ENCODE assay signal across 8 cellular contexts in the genomic region with DNA sequence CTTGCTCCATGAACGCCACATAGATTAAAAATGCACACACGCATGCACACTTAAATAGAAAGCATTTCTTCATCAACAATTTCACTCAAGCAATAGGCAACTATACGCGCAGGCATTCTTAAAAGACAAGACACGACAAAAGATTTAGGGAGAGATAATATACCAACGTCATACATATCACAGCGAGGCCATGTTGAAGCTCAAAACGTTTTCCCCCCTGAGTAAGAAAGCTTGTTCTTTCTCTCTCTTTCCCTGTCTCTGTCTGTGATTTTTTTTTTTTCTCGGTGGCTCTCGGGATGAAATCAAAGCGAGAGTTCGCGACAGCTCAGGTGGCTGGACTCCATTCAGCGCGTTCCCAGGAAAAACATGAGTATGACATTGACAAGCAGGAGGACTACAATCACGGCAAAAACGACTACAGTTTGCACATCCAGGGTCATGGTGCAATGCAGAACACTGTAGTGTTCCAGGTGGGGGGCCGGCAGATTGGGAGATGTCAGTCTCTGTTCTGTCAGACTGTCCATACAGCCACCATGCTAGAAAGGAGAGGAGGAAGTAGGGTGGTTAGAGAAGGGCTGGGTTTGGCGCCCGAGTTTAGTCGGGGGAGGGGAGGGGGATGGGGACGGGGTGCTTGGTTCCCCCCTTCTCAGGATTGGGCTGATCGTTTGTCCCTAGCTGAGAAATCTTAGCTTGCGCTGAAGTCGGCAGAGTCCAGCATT. TPM values are rescaled to one million over a fixed set of nuclear protein-coding genes. Genes with fewer than 3 reads are reported as not detected.
DNase-seq lines count a peak whose midpoint lies in the region; ATAC-seq, FAIRE-seq and TF ChIP-seq lines count a peak whose summit lies in the region.

No MANE protein-coding gene starts in this region.

- TF ChIP-seq EP300 in H1 (IDR thresholded peaks at IDR 0.05; ENCODE audit: borderline replicate concordance in 1 of 2, low read depth in 2 of 2, low read length in 2 of 2), result no peak

- intact Hi-C loops in activated B cell treated with CpG ODN at 0.5 μM for 24 hours (cut with micrococcal nuclease), result loop anchor here (2.0 to 10.0 kb wide), 3 partner anchors 403 to 1781 kb away; partner anchors contain the start of genes LAS1L, MTMR8 and SPIN4
- intact Hi-C loops in naive thymus-derived CD4-positive, alpha-beta T cell (cut with micrococcal nuclease), result loop anchor here (1.0 to 10.0 kb wide), 5 partner anchors 193 to 1780 kb away; partner anchors contain the start of genes LAS1L (in 2 of the 2), MTMR8 (in 1 of the 2), SPIN4 (in 1 of the 2) and ZC3H12B (in 1 of the 2)

- H3K4ac ChIP-seq in H1 (replicated peaks; ENCODE audit: insufficient read length, low read depth, low read length), result no peak overlapping the region

- H3K36me3 ChIP-seq in BE2C (no peaks in the 10 kb centered on the region), H1 (ENCODE audit: control insufficient read depth in 2 of 4, insufficient read depth in 4 of 4, low read length in 3 of 4) (peaks cover 0 to under 1% (median 0%) of the 10 kb centered on the region in 4 experiments; a peak in 1 of 8 replicates), urinary bladder (ENCODE audit: insufficient read depth) (no peaks in the 10 kb centered on the region)
- peaks cover 0 to 3% (median 0%) of the 10 kb centered on the region in 3 experiments for H3K36me3 ChIP-seq in naive thymus-derived CD4-positive, alpha-beta T cell (ENCODE audit: control insufficient read depth in 2 of 3, insufficient read depth in 3 of 3, low read length in 3 of 3)

- no peak overlapping the region for H2AK5ac ChIP-seq in H1 (ENCODE audit: low read depth, low read length)

- H3K27me3 ChIP-seq in BE2C (no peaks in the 10 kb centered on the region), H1 (replicated peaks in 1 of 4; ENCODE audit: control insufficient read depth in 3 of 4, extremely low read depth in 1 of 4, insufficient read depth in 3 of 4, low read length in 3 of 4) (no peaks in the 10 kb centered on the region)
- H3K27me3 ChIP-seq in naive thymus-derived CD4-positive, alpha-beta T cell (ENCODE audit: control insufficient read depth in 2 of 2, insufficient read depth in 2 of 2, low read length in 2 of 2), result no peaks in the 10 kb centered on the region

- POLR2A ChIA-PET in activated B cell treated with CpG ODN at 0.5 μM for 24 hours (lab: Charles Lee), result interaction anchor here (1.3 to 1.8 kb wide), 3 partner anchors 9 to 403 kb away, joined by 3 to 11 read pairs (median 5); partner anchors contain the start of gene SPIN4
- POLR2A ChIA-PET in H1 (lab: Charles Lee; ENCODE audit: partially characterized antibody), result interaction anchor here (1.9 kb wide), 2 partner anchors 10 to 30 kb away, joined by 7 to 12 read pairs; partner anchors contain the start of gene ARHGEF9
- POLR2A ChIA-PET in naive thymus-derived CD4-positive, alpha-beta T cell (lab: Charles Lee), result interaction anchor here (0.6 to 1.4 kb wide), 5 partner anchors 8 to 1327 kb away, joined by 3 to 5 read pairs (median 4); no protein-coding TSS in a partner anchor

- no peak for TF ChIP-seq RAD21 in H1 (IDR thresholded peaks at IDR 0.05 in 1 of 2, conservative IDR thresholded peaks at IDR 0.05 in 1 of 2; ENCODE audit: low read depth in 2 of 2, low read length in 2 of 2)

- H3K4me1 ChIP-seq in BE2C (no peaks in the 10 kb centered on the region), H1 (replicated peaks in 1 of 4; ENCODE audit: control insufficient read depth in 3 of 4, insufficient read depth in 4 of 4, low read length in 3 of 4) (peaks cover 0 to 9% (median 5%) of the 10 kb centered on the region in 4 experiments; a peak in 5 of 7 replicates), urinary bladder (ENCODE audit: insufficient read depth) (no peaks in the 10 kb centered on the region)
- H3K4me1 ChIP-seq in naive thymus-derived CD4-positive, alpha-beta T cell (ENCODE audit: control insufficient read depth in 2 of 2, insufficient read depth in 2 of 2, low read length in 2 of 2), result peaks cover 0 to 4% of the 10 kb centered on the region in 2 donors

- CTCF ChIA-PET in activated B cell treated with CpG ODN at 0.5 μM for 24 hours (lab: Charles Lee) (no interaction called here), H1 (lab: Charles Lee; ENCODE audit: partially characterized antibody) (interaction anchor here (0.5 to 1.2 kb wide), 2 partner anchors 15 to 30 kb away, joined by 3 to 4 read pairs; no protein-coding TSS in a partner anchor)
- CTCF ChIA-PET in naive thymus-derived CD4-positive, alpha-beta T cell (lab: Charles Lee), result no interaction called here

- no peaks in the 10 kb centered on the region for H3K9me3 ChIP-seq in BE2C
- no peaks in the 10 kb centered on the region for H3K9me3 ChIP-seq in H1 (ENCODE audit: insufficient read depth in 2 of 2, low read depth in 1 of 2, low read length in 1 of 2)
- H3K9me3 ChIP-seq in naive thymus-derived CD4-positive, alpha-beta T cell (ENCODE audit: control insufficient read depth in 2 of 3, low read length in 3 of 3), result no peaks in the 10 kb centered on the region

- no peaks in the 10 kb centered on the region for H3K27me3 Mint-ChIP-seq in activated B cell treated with CpG ODN at 0.5 μM for 24 hours
- no peaks in the 10 kb centered on the region for H3K27me3 Mint-ChIP-seq in naive thymus-derived CD4-positive, alpha-beta T cell

- no peak overlapping the region for H3K14ac ChIP-seq in H1 (ENCODE audit: insufficient read length)

- peaks cover 0 to 49% of the 10 kb centered on the region in 2 experiments; a peak in 3 of 4 replicates for H3K79me2 ChIP-seq in H1 (ENCODE audit: control insufficient read depth in 1 of 2, insufficient read depth in 2 of 2, low read length in 2 of 2)

- no peak overlapping the region for H4K91ac ChIP-seq in H1 (replicated peaks; ENCODE audit: insufficient read length, low read length)

- no peak overlapping the region for H3K23ac ChIP-seq in H1 (ENCODE audit: insufficient read length)

- no peak overlapping the region for H2BK12ac ChIP-seq in H1 (ENCODE audit: low read depth, low read length)

- peak overlapping the region; percentile 98 for H3K27ac Mint-ChIP-seq in activated B cell treated with CpG ODN at 0.5 μM for 24 hours
- H3K27ac Mint-ChIP-seq in naive thymus-derived CD4-positive, alpha-beta T cell, result peak overlapping the region; percentile 93 to 99 (median 97)

- peaks cover 0 to 4% of the 10 kb centered on the region in 2 experiments for H4K20me1 ChIP-seq in H1 (replicated peaks in 1 of 2; ENCODE audit: control insufficient read depth in 1 of 2, insufficient read depth in 2 of 2, low read length in 2 of 2)

- no peak overlapping the region for H4K5ac ChIP-seq in H1 (ENCODE audit: insufficient read length, low read depth, low read length)

- H3K36me3 Mint-ChIP-seq in activated B cell treated with CpG ODN at 0.5 μM for 24 hours (ENCODE audit: low read depth), result peaks cover 6% of the 10 kb centered on the region
- H3K36me3 Mint-ChIP-seq in naive thymus-derived CD4-positive, alpha-beta T cell, result peaks cover 0 to 6% (median 0%) of the 10 kb centered on the region in 5 donors

- DNase-seq in BE2C (no peak), HT1080 (ENCODE audit: low read depth) (peak; percentile 11), activated B cell treated with CpG ODN at 0.5 μM for 24 hours (no peak), H1 (ENCODE audit: low read depth in 1 of 2, low spot score in 2 of 2) (no peak)
- DNase-seq in naive thymus-derived CD4-positive, alpha-beta T cell, result peak in 8 of 9 donors; percentile 11 to 48 (median 39)

- H2BK120ac ChIP-seq in H1 (replicated peaks; ENCODE audit: low read depth, low read length), result no peak overlapping the region

- no peak for FAIRE-seq in H1 (lab: Jason Lieb, UNC)

- no peaks in the 10 kb centered on the region for H3K79me1 ChIP-seq in H1 (ENCODE audit: low read depth, low read length)

- H3K27ac ChIP-seq in H1 (ENCODE audit: low read depth, low read length) (peak overlapping the region; percentile 91; the same call in 1 of the 2 replicates), urinary bladder (ENCODE audit: low read depth) (peak overlapping the region; percentile 96)
- H3K27ac ChIP-seq in naive thymus-derived CD4-positive, alpha-beta T cell (ENCODE audit: low read depth, low read length), result peak overlapping the region; percentile 83

- peak overlapping the region; percentile 78 for H3K4me3 ChIP-seq in BE2C (ENCODE audit: low read depth, low read length)
- H3K4me3 ChIP-seq in H1 (ENCODE audit: extremely low read depth in 1 of 4, insufficient read depth in 2 of 4, low read depth in 3 of 4, low read length in 4 of 4), result peak overlapping the region; percentile 65 to 75 (median 70)
- H3K4me3 ChIP-seq in naive thymus-derived CD4-positive, alpha-beta T cell (ENCODE audit: low read length), result peak overlapping the region; percentile 91
- H3K4me3 ChIP-seq in urinary bladder (ENCODE audit: low read depth, low read length), result peak overlapping the region; percentile 60

- no peaks in the 10 kb centered on the region for H3K9me3 Mint-ChIP-seq in activated B cell treated with CpG ODN at 0.5 μM for 24 hours
- peaks cover 0 to 3% (median 0%) of the 10 kb centered on the region in 11 donors for H3K9me3 Mint-ChIP-seq in naive thymus-derived CD4-positive, alpha-beta T cell

- peak; percentile 33 for ATAC-seq in GM19397 (IDR thresholded peaks at IDR 0.05; ENCODE audit: unreplicated experiment)
- ATAC-seq in activated B cell treated with CpG ODN at 0.5 μM for 24 hours (ENCODE audit: low read depth), result peak; percentile 47
- peak; percentile 52 for ATAC-seq in naive thymus-derived CD4-positive, alpha-beta T cell
- ATAC-seq in HG03097 (IDR thresholded peaks at IDR 0.05; ENCODE audit: low FRiP score, unreplicated experiment), result no peak

- H4K8ac ChIP-seq in H1 (ENCODE audit: extremely low read depth, insufficient read depth, low read length), result no peak overlapping the region

- H2AFZ ChIP-seq in H1 (ENCODE audit: low read length), result no peak overlapping the region

- H2BK5ac ChIP-seq in H1 (ENCODE audit: low read depth, low read length), result 0 out of 2 replicates have a peak overlapping the region, but pooled peaks have one; percentile 66

- no peak overlapping the region for H2BK20ac ChIP-seq in H1 (ENCODE audit: low read length)

- peaks cover 3% of the 10 kb centered on the region; the same call in 1 of the 2 replicates for H3K23me2 ChIP-seq in H1 (ENCODE audit: low read depth, low read length)

- H3K56ac ChIP-seq in H1 (replicated peaks; ENCODE audit: insufficient read length, low read depth, low read length), result peak overlapping the region; percentile 92

- H3K4me1 Mint-ChIP-seq in activated B cell treated with CpG ODN at 0.5 μM for 24 hours, result peaks cover 25% of the 10 kb centered on the region
- H3K4me1 Mint-ChIP-seq in naive thymus-derived CD4-positive, alpha-beta T cell, result peaks cover 11 to 50% (median 31%) of the 10 kb centered on the region in 7 donors

- no peak overlapping the region for H2BK15ac ChIP-seq in H1 (ENCODE audit: low read length)

- 27% methylated on average over 9 of the region's 25 CpGs; no CpG with 5 or more reads in 1 of the 2 experiments for WGBS in H1 (ENCODE audit: extremely low coverage in 1 of 2, insufficient coverage in 1 of 2, insufficient read length in 1 of 2, insufficient replicate concordance in 2 of 2, low coverage in 1 of 2, low lambda C conversion rate in 2 of 2, missing lambda C conversion rate in 1 of 2), 2 experiments
- under 1% methylated on average over 25 of the region's 25 CpGs for WGBS in urinary bladder

- H3K9ac ChIP-seq in H1 (replicated peaks in 1 of 4; ENCODE audit: extremely low read depth in 1 of 4, low read depth in 3 of 4, low read length in 3 of 4), result peak overlapping the region; percentile 73 to 90 (median 78); a peak in 6 of 7 replicates

- H3K18ac ChIP-seq in H1 (ENCODE audit: extremely low read depth, low read length), result no peak overlapping the region; the same call in 1 of the 2 replicates

- TF ChIP-seq POLR2A in H1 (IDR thresholded peaks at IDR 0.05; ENCODE audit: control extremely low read depth in 1 of 2, low read depth in 2 of 2, low read length in 2 of 2), result 0 out of 3 replicates have a peak, but pooled peaks of 1 of the 2 experiments have one; percentile 6

- TF ChIP-seq CTCF in BE2C (IDR thresholded peaks at IDR 0.05; ENCODE audit: low read depth, low read length) (no peak), activated B cell treated with CpG ODN at 0.5 μM for 24 hours (IDR thresholded peaks at IDR 0.05) (no peak), H1 (IDR thresholded peaks at IDR 0.05; ENCODE audit: control extremely low read depth in 1 of 3, insufficient read depth in 1 of 3, low read depth in 1 of 3, low read length in 3 of 3) (no peak)

- H3K4me3 Mint-ChIP-seq in activated B cell treated with CpG ODN at 0.5 μM for 24 hours, result peak overlapping the region; percentile 99
- peak overlapping the region; percentile 96 to 99 (median 98) for H3K4me3 Mint-ChIP-seq in naive thymus-derived CD4-positive, alpha-beta T cell

- peak overlapping the region; percentile 79 to 93 for H3K4me2 ChIP-seq in H1 (ENCODE audit: insufficient read depth in 1 of 2, low read depth in 2 of 2, low read length in 2 of 2)

RNA-seq across cellular contexts. Expression of gene ARHGEF9, which starts 30.7 kb away (rescaled TPM):
- 14.9 TPM for polyA plus RNA-seq in BE2C (2012; ENCODE audit: insufficient read depth, insufficient read length, low read depth)
- total RNA-seq in HT1080 (2014; rRNA removed; shearing (Covaris generic)), result 10.3 and 12.1 TPM in 2 replicates
- 8.3 and 11.4 TPM in 2 replicates for polyA plus RNA-seq in HT1080 (2015; cell fraction: cytosol; rRNA removed)
- 19.7 and 22.9 TPM in 2 replicates for polyA plus RNA-seq in HT1080 (2015; cell fraction: nucleus; rRNA removed)
- total RNA-seq in activated B cell treated with CpG ODN at 0.5 μM for 24 hours (20.5 and 25.1 TPM in 2 replicates), urinary bladder (26.6 TPM)
- 28.7 and 37.1 TPM in 2 replicates for total RNA-seq in H1 (2021; fragmentation: NEBNext Ultra II Directional; extraction: Animal tissue kit (Norgen Biotek cat#: 25700))
- polyA plus RNA-seq in H1 (2011; rRNA removed) (27.3 and 31.8 TPM in 2 replicates), urinary bladder (32.2 TPM)
- 38.8 TPM for polyA plus RNA-seq in H1 (2011; cell fraction: cytosol; rRNA removed)
- polyA plus RNA-seq in H1 (2011; cell fraction: nucleus; rRNA removed), result 36.6 TPM
- polyA plus RNA-seq in H1 (2012, experiment 1 of 2), result 39.1 to 45.2 TPM (median 41.4 TPM) in 4 replicates
- 15.0 TPM for polyA plus RNA-seq in H1 (2012, experiment 2 of 2)
- polyA plus RNA-seq in H1 (2013, experiment 1 of 2), result 25.8 TPM
- 25.2 TPM for polyA plus RNA-seq in H1 (2013, experiment 2 of 2)
- 39.6 and 49.6 TPM in 2 replicates for polyA minus RNA-seq in H1 (2011; rRNA and poly(A)+ RNA removed)
- 21.1 TPM for polyA minus RNA-seq in H1 (2011; cell fraction: cytosol; rRNA and poly(A)+ RNA removed)
- 41.3 TPM for polyA minus RNA-seq in H1 (2011; cell fraction: nucleus; rRNA and poly(A)+ RNA removed)
- 10 to 100 TPM; 24.8 to 39.0 (median 29.5) TPM for total RNA-seq in naive thymus-derived CD4-positive, alpha-beta T cell
- polyA plus RNA-seq in naive thymus-derived CD4-positive, alpha-beta T cell, result 1 to 10 TPM; 9.6 to 9.7 TPM

Comparison
In these comparisons a context has a peak if more than half of its experiments do, and no peak if none do; other contexts are left out.
1. DNase-seq: peak in HT1080 (single experiment) and naive thymus-derived CD4-positive, alpha-beta T cell (8 of 9); none in BE2C (single experiment), activated B cell treated with CpG ODN at 0.5 μM for 24 hours (single experiment) and H1 (0 of 2).
2. Peak in every context shown above with its lines, with median percentiles within 50 percentile points of each other: H3K4me3 ChIP-seq and H3K27ac ChIP-seq.